Comparison of ENCODE assay signal across 41 cellular contexts in genomic region chr2:184577056-184577455, GRCh38. TPM values are rescaled to one million over a fixed set of nuclear protein-coding genes. Genes with fewer than 3 reads are reported as not detected.
"Had no signal": no experiment of that assay in that cellular context is flagged by ENCODE, and none has a peak within 500 bp of the region (broad histone marks: within the 10 kb centered on the region; RNA-seq: fewer than 3 reads in every experiment).

No MANE protein-coding gene starts in this region.

- H3K27ac ChIP-seq: adrenal gland, ascending aorta, body of pancreas, brain microvascular endothelial cell, breast epithelium, cardiac muscle cell had no signal

- H3K9me3 ChIP-seq: adrenal gland, ascending aorta, body of pancreas, breast epithelium had no signal

- H3K36me3 Mint-ChIP-seq: activated naive CD4-positive, alpha-beta T cell treated with anti-CD3 and anti-CD28 coated beads, Interleukin-2, amount 10 ng/mL, durations not matched to agents 7 days and 5 days; activated naive CD4-positive, alpha-beta T cell treated with anti-CD3 and anti-CD28 coated beads, Interleukin-2, amount 50 U/mL, for 24 hours; activated naive CD4-positive, alpha-beta T cell treated with anti-CD3 and anti-CD28 coated beads, Interleukin-2, amount 50 U/mL, for 72 hours; activated naive CD8-positive, alpha-beta T cell; activated naive CD8-positive, alpha-beta T cell treated with anti-CD3 and anti-CD28 coated beads for 36 hours; activated naive CD8-positive, alpha-beta T cell treated with anti-CD3 and anti-CD28 coated beads, Interleukin-2, amount 10 ng/mL, durations not matched to agents 7 days and 5 days; brain had no signal

- H3K27me3 Mint-ChIP-seq: activated naive CD4-positive, alpha-beta T cell treated with anti-CD3 and anti-CD28 coated beads, Interleukin-2, amount 10 ng/mL, durations not matched to agents 7 days and 5 days; activated naive CD4-positive, alpha-beta T cell treated with anti-CD3 and anti-CD28 coated beads, Interleukin-2, amount 50 U/mL, for 24 hours; activated naive CD8-positive, alpha-beta T cell; activated naive CD8-positive, alpha-beta T cell treated with anti-CD3 and anti-CD28 coated beads for 36 hours; activated naive CD8-positive, alpha-beta T cell treated with anti-CD3 and anti-CD28 coated beads, Interleukin-2, amount 10 ng/mL, durations not matched to agents 7 days and 5 days; activated naive CD8-positive, alpha-beta T cell treated with anti-CD3 and anti-CD28 coated beads, Interleukin-2, amount 50 U/mL, for 24 hours; activated T-cell treated with anti-CD3 and anti-CD28 coated beads, Interleukin-2, amount 50 U/mL, for 24 hours; activated T-helper 17 cell treated with anti-CD3 and anti-CD28 coated beads, Interleukin-2, amount 50 U/mL, for 72 hours; brain; central memory CD8-positive, alpha-beta T cell had no signal

- ATAC-seq: activated naive CD4-positive, alpha-beta T cell treated with anti-CD3 and anti-CD28 coated beads, Interleukin-2, amount 50 U/mL, for 72 hours; activated naive CD8-positive, alpha-beta T cell treated with anti-CD3 and anti-CD28 coated beads, Interleukin-2, amount 50 U/mL, for 24 hours; activated T-cell treated with anti-CD3 and anti-CD28 coated beads, Interleukin-2, amount 50 U/mL, for 4 hours; activated T-cell treated with anti-CD3 and anti-CD28 coated beads, Interleukin-2, amount 50 U/mL, for 72 hours; activated T-helper 17 cell treated with anti-CD3 and anti-CD28 coated beads, Interleukin-2, amount 50 U/mL, for 72 hours; body of pancreas had no signal

- H3K4me3 ChIP-seq: adrenal gland, ascending aorta, body of pancreas, breast epithelium, cardiac muscle cell had no signal

- H3K9me3 Mint-ChIP-seq: activated naive CD4-positive, alpha-beta T cell treated with anti-CD3 and anti-CD28 coated beads, Interleukin-2, amount 50 U/mL, for 24 hours; activated naive CD8-positive, alpha-beta T cell treated with anti-CD3 and anti-CD28 coated beads for 36 hours; activated naive CD8-positive, alpha-beta T cell treated with anti-CD3 and anti-CD28 coated beads, Interleukin-2, amount 10 ng/mL, durations not matched to agents 7 days and 5 days; activated T-cell treated with anti-CD3 and anti-CD28 coated beads, Interleukin-2, amount 50 U/mL, for 24 hours; activated T-cell treated with anti-CD3 and anti-CD28 coated beads, Interleukin-2, amount 50 U/mL, for 4 hours; activated T-helper 1 cell treated with anti-CD3 and anti-CD28 coated beads, Interleukin-12 subunit alpha, Interleukin-12 subunit beta, Interleukin-2, Interleukin-4 antibody, amounts not matched to agents 30 ng/mL and 10 ng/mL and 1 ng/mL, durations not matched to agents 14 hours and 24 hours and 36 hours; activated T-helper 2 cell treated with anti-CD3 and anti-CD28 coated beads, Interferon-gamma antibody, Interleukin-2, Interleukin-4, amounts not matched to agents 10 μg/mL and 5 μg/mL and 100 μg/mL, durations not matched to agents 14 hours and 24 hours and 36 hours; brain had no signal

- H3K27me3 ChIP-seq: adrenal gland, ascending aorta, body of pancreas, brain microvascular endothelial cell, breast epithelium, cardiac muscle cell had no signal

- H3K4me3 Mint-ChIP-seq: activated naive CD4-positive, alpha-beta T cell treated with anti-CD3 and anti-CD28 coated beads for 36 hours; activated naive CD4-positive, alpha-beta T cell treated with anti-CD3 and anti-CD28 coated beads, Interleukin-2, amount 10 ng/mL, durations not matched to agents 7 days and 5 days; activated naive CD4-positive, alpha-beta T cell treated with anti-CD3 and anti-CD28 coated beads, Interleukin-2, amount 50 U/mL, for 24 hours; activated naive CD8-positive, alpha-beta T cell; activated naive CD8-positive, alpha-beta T cell treated with anti-CD3 and anti-CD28 coated beads for 36 hours; activated naive CD8-positive, alpha-beta T cell treated with anti-CD3 and anti-CD28 coated beads, Interleukin-2, amount 10 ng/mL, durations not matched to agents 7 days and 5 days; activated naive CD8-positive, alpha-beta T cell treated with anti-CD3 and anti-CD28 coated beads, Interleukin-2, amount 50 U/mL, for 24 hours; activated T-cell treated with anti-CD3 and anti-CD28 coated beads, Interleukin-2, amount 50 U/mL, for 24 hours; activated T-cell treated with anti-CD3 and anti-CD28 coated beads, Interleukin-2, amount 50 U/mL, for 4 hours; activated T-cell treated with anti-CD3 and anti-CD28 coated beads, Interleukin-2, amount 50 U/mL, for 72 hours; activated T-helper 1 cell treated with anti-CD3 and anti-CD28 coated beads, Interleukin-12 subunit alpha, Interleukin-12 subunit beta, Interleukin-2, Interleukin-4 antibody, amounts not matched to agents 30 ng/mL and 10 ng/mL and 1 ng/mL, durations not matched to agents 14 hours and 24 hours and 36 hours; activated T-helper 17 cell treated with anti-CD3 and anti-CD28 coated beads, Interleukin-2, amount 50 U/mL, for 72 hours; brain; central memory CD8-positive, alpha-beta T cell had no signal

- H3K36me3 ChIP-seq: adrenal gland, ascending aorta, brain microvascular endothelial cell, breast epithelium, cardiac muscle cell had no signal

- H3K4me1 ChIP-seq: adrenal gland, ascending aorta, body of pancreas, breast epithelium had no signal

- H3K27ac Mint-ChIP-seq: activated naive CD4-positive, alpha-beta T cell treated with anti-CD3 and anti-CD28 coated beads for 36 hours; activated naive CD4-positive, alpha-beta T cell treated with anti-CD3 and anti-CD28 coated beads, Interleukin-2, amount 10 ng/mL, durations not matched to agents 7 days and 5 days; activated naive CD4-positive, alpha-beta T cell treated with anti-CD3 and anti-CD28 coated beads, Interleukin-2, amount 50 U/mL, for 24 hours; activated naive CD4-positive, alpha-beta T cell treated with anti-CD3 and anti-CD28 coated beads, Interleukin-2, amount 50 U/mL, for 72 hours; activated naive CD8-positive, alpha-beta T cell; activated naive CD8-positive, alpha-beta T cell treated with anti-CD3 and anti-CD28 coated beads for 36 hours; activated naive CD8-positive, alpha-beta T cell treated with anti-CD3 and anti-CD28 coated beads, Interleukin-2, amount 10 ng/mL, durations not matched to agents 7 days and 5 days; activated naive CD8-positive, alpha-beta T cell treated with anti-CD3 and anti-CD28 coated beads, Interleukin-2, amount 50 U/mL, for 24 hours; activated T-cell treated with anti-CD3 and anti-CD28 coated beads, Interleukin-2, amount 50 U/mL, for 24 hours; activated T-helper 1 cell treated with anti-CD3 and anti-CD28 coated beads, Interleukin-12 subunit alpha, Interleukin-12 subunit beta, Interleukin-2, Interleukin-4 antibody, amounts not matched to agents 30 ng/mL and 10 ng/mL and 1 ng/mL, durations not matched to agents 14 hours and 24 hours and 36 hours; activated T-helper 17 cell treated with anti-CD3 and anti-CD28 coated beads, Interleukin-2, amount 50 U/mL, for 72 hours; activated T-helper 2 cell treated with anti-CD3 and anti-CD28 coated beads, Interferon-gamma antibody, Interleukin-2, Interleukin-4, amounts not matched to agents 10 μg/mL and 5 μg/mL and 100 μg/mL, durations not matched to agents 14 hours and 24 hours and 36 hours; brain had no signal

- H3K4me1 Mint-ChIP-seq: activated naive CD4-positive, alpha-beta T cell treated with anti-CD3 and anti-CD28 coated beads, Interleukin-2, amount 10 ng/mL, durations not matched to agents 7 days and 5 days; activated naive CD4-positive, alpha-beta T cell treated with anti-CD3 and anti-CD28 coated beads, Interleukin-2, amount 50 U/mL, for 24 hours; activated naive CD8-positive, alpha-beta T cell treated with anti-CD3 and anti-CD28 coated beads for 36 hours; activated naive CD8-positive, alpha-beta T cell treated with anti-CD3 and anti-CD28 coated beads, Interleukin-2, amount 10 ng/mL, durations not matched to agents 7 days and 5 days; activated naive CD8-positive, alpha-beta T cell treated with anti-CD3 and anti-CD28 coated beads, Interleukin-2, amount 50 U/mL, for 24 hours; activated T-helper 17 cell treated with anti-CD3 and anti-CD28 coated beads, Interleukin-2, amount 50 U/mL, for 72 hours; brain; central memory CD8-positive, alpha-beta T cell had no signal

- DNase-seq: activated effector memory CD4-positive, alpha-beta T cell treated with anti-CD3 and anti-CD28 coated beads, Interleukin-2, amount 50 U/mL, for 16 hours; activated effector memory CD4-positive, alpha-beta T cell treated with Interleukin-2 at 50 U/mL for 16 hours; activated gamma-delta T cell; activated gamma-delta T cell treated with Interleukin-2 at 50 U/mL for 16 hours; activated naive CD4-positive, alpha-beta T cell; activated naive CD4-positive, alpha-beta T cell treated with anti-CD3 and anti-CD28 coated beads for 36 hours; activated naive CD4-positive, alpha-beta T cell treated with anti-CD3 and anti-CD28 coated beads, Interleukin-2, amount 10 ng/mL, durations not matched to agents 7 days and 5 days; activated naive CD4-positive, alpha-beta T cell treated with anti-CD3 and anti-CD28 coated beads, Interleukin-2, amount 50 U/mL, for 16 hours; activated naive CD4-positive, alpha-beta T cell treated with Interleukin-2 at 50 U/mL for 16 hours; activated naive CD8-positive, alpha-beta T cell treated with anti-CD3 and anti-CD28 coated beads for 36 hours; activated naive CD8-positive, alpha-beta T cell treated with anti-CD3 and anti-CD28 coated beads, Interleukin-2, amount 10 ng/mL, durations not matched to agents 7 days and 5 days; activated naive CD8-positive, alpha-beta T cell treated with anti-CD3 and anti-CD28 coated beads, Interleukin-2, amount 50 U/mL, for 24 hours; activated T-cell treated with anti-CD3 and anti-CD28 coated beads, Interleukin-2, amount 50 U/mL, for 1 hour; activated T-cell treated with anti-CD3 and anti-CD28 coated beads, Interleukin-2, amount 50 U/mL, for 24 hours; activated T-cell treated with anti-CD3 and anti-CD28 coated beads, Interleukin-2, amount 50 U/mL, for 4 hours; activated T-cell treated with anti-CD3 and anti-CD28 coated beads, Interleukin-2, amount 50 U/mL, for 48 hours; activated T-cell treated with anti-CD3 and anti-CD28 coated beads, Interleukin-2, amount 50 U/mL, for 72 hours; adrenal gland; amniotic stem cell; amygdala; anterior cingulate cortex; aorta; body of pancreas; brain microvascular endothelial cell; caudate nucleus; central memory CD4-positive, alpha-beta T cell; cerebellar nuclear complex had no signal

RNA-seq across cellular contexts. Expression of gene ZNF804A, which starts 21.3 kb away (rescaled TPM):
- total RNA-seq: activated naive CD4-positive, alpha-beta T cell treated with anti-CD3 and anti-CD28 coated beads for 36 hours; activated naive CD4-positive, alpha-beta T cell treated with anti-CD3 and anti-CD28 coated beads, Interleukin-2, amount 50 U/mL, for 72 hours; activated naive CD8-positive, alpha-beta T cell treated with anti-CD3 and anti-CD28 coated beads for 36 hours; activated T-cell treated with anti-CD3 and anti-CD28 coated beads, Interleukin-2, amount 50 U/mL, for 4 hours; activated T-cell treated with anti-CD3 and anti-CD28 coated beads, Interleukin-2, amount 50 U/mL, for 72 hours; activated T-helper 1 cell treated with anti-CD3 and anti-CD28 coated beads, Interleukin-12 subunit alpha, Interleukin-12 subunit beta, Interleukin-2, Interleukin-4 antibody, amounts not matched to agents 30 ng/mL and 10 ng/mL and 1 ng/mL, durations not matched to agents 14 hours and 24 hours and 36 hours; activated T-helper 17 cell treated with anti-CD3 and anti-CD28 coated beads, Interleukin-2, amount 50 U/mL, for 72 hours; activated T-helper 2 cell treated with anti-CD3 and anti-CD28 coated beads, Interferon-gamma antibody, Interleukin-2, Interleukin-4, amounts not matched to agents 10 μg/mL and 5 μg/mL and 100 μg/mL, durations not matched to agents 14 hours and 24 hours and 36 hours; ascending aorta; body of pancreas; bronchial epithelial cell; cardiac muscle cell; cardiac septum; chondrocyte had no signal
- polyA plus RNA-seq: aorta had no signal
